14 cellular contexts compared by ENCODE assay signal in the genomic region with DNA sequence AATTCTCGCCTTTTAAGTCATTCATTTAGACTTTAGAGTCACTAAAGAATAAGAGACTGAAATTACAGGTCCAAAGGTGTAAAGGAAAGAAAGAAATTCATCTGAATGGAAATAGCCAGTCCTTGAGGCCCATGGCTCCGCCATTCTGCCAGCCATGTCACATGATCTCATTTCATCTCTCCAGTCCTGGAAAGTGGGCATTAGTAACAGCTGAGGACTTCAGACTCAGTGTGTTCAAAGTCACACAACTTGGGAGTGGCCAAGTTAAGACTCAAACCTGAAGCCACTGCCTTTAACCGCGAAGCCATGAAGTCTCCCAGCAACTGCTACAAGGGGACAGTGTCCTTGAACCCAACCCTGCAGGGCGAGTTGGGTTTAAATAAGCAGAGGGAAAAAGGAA.
"Had no signal": no experiment of that assay in that cellular context is flagged by ENCODE, and none has a peak within 500 bp of the region (broad histone marks: within the 10 kb centered on the region; RNA-seq: fewer than 3 reads in every experiment).

No MANE protein-coding gene starts in this region.

- H3K9ac ChIP-seq: neural progenitor cell had no signal

- H3K36me3 ChIP-seq: esophagus muscularis mucosa, neural progenitor cell, pancreas, sigmoid colon had no signal

- H3K4me2 ChIP-seq: neural progenitor cell had no signal

- H3K4me3 Mint-ChIP-seq: activated naive CD8-positive, alpha-beta T cell; activated T-cell treated with anti-CD3 and anti-CD28 coated beads, Interleukin-2, amount 50 U/mL, for 4 hours; neural progenitor cell had no signal

- H3K36me3 Mint-ChIP-seq: activated naive CD8-positive, alpha-beta T cell had no signal

- H2AFZ ChIP-seq: neural progenitor cell had no signal

- H3K9me3 Mint-ChIP-seq: activated T-cell treated with anti-CD3 and anti-CD28 coated beads, Interleukin-2, amount 50 U/mL, for 4 hours; neural progenitor cell had no signal

- DNase-seq: activated CD4-positive, alpha-beta T cell treated with anti-CD3 and anti-CD28 coated beads, Interleukin-2, amount 50 U/mL, for 1 hour; activated CD4-positive, CD25-positive, alpha-beta regulatory T cell; activated gamma-delta T cell treated with Interleukin-2 at 50 U/mL for 16 hours; activated T-cell treated with anti-CD3 and anti-CD28 coated beads, Interleukin-2, amount 50 U/mL, for 4 hours; anterior cingulate cortex; dermis blood vessel endothelial cell; pancreas; sigmoid colon; SJCRH30; spleen had no signal

- H3K27me3 Mint-ChIP-seq: activated naive CD8-positive, alpha-beta T cell had no signal

- ATAC-seq: activated T-cell treated with anti-CD3 and anti-CD28 coated beads, Interleukin-2, amount 50 U/mL, for 4 hours; pancreas had no signal

- FAIRE-seq: endometrium, pancreas had no signal

- H3K4me1 ChIP-seq: esophagus muscularis mucosa, neural progenitor cell, pancreas, sigmoid colon had no signal

- H3K27me3 ChIP-seq: esophagus muscularis mucosa, neural progenitor cell, pancreas, sigmoid colon, SJCRH30, spleen had no signal

- H3K27ac ChIP-seq: esophagus muscularis mucosa, neural progenitor cell, pancreas, sigmoid colon, SJCRH30 had no signal

- H3K4me3 ChIP-seq: esophagus muscularis mucosa, neural progenitor cell, pancreas, sigmoid colon, SJCRH30 had no signal

- H3K9me3 ChIP-seq: esophagus muscularis mucosa, pancreas, sigmoid colon, SJCRH30, spleen had no signal

- H3K27ac Mint-ChIP-seq: activated naive CD8-positive, alpha-beta T cell; neural progenitor cell had no signal
